11 cellular contexts compared by ENCODE assay signal in genomic region chr12:122096591-122097149, GRCh38. TPM values are rescaled to one million over a fixed set of nuclear protein-coding genes. Genes with fewer than 3 reads are reported as not detected.
A peak's percentile ranks its signal among the peaks of the same experiment; 100 is the strongest.
DNase-seq lines count a peak whose midpoint lies in the region; ATAC-seq and TF ChIP-seq lines count a peak whose summit lies in the region.
"Had no signal": no experiment of that assay in that cellular context is flagged by ENCODE, and none has a peak within 500 bp of the region (broad histone marks: within the 10 kb centered on the region; RNA-seq: fewer than 3 reads in every experiment).

No MANE protein-coding gene starts in this region.

- H3K27me3 ChIP-seq in lower lobe of right lung (ENCODE audit: low read depth) = no peaks in the 10 kb centered on the region

- no peaks in the 10 kb centered on the region for H3K36me3 ChIP-seq in lower lobe of right lung
- H3K36me3 ChIP-seq: thoracic aorta had no signal

- peak overlapping the region; percentile 79 for H3K27ac ChIP-seq in lower lobe of right lung
- peak overlapping the region; percentile 63 for H3K27ac ChIP-seq in temporal lobe (ENCODE audit: low read depth, low read length)

- ATAC-seq in lower lobe of right lung (no peak), GM18502 (IDR thresholded peaks at IDR 0.05; ENCODE audit: poor library complexity, unreplicated experiment) (no peak), GM21786 (IDR thresholded peaks at IDR 0.05; ENCODE audit: unreplicated experiment) (no peak)

- H3K4me3 ChIP-seq in cardiac fibroblast (replicated peaks in 1 of 2; ENCODE audit: low read depth in 2 of 2, low read length in 2 of 2) = no peak overlapping the region
- H3K4me3 ChIP-seq in lower lobe of right lung = no peak overlapping the region
- H3K4me3 ChIP-seq: thoracic aorta had no signal

- H3K4me1 ChIP-seq in lower lobe of right lung = peaks cover 68% of the 10 kb centered on the region

- no peaks in the 10 kb centered on the region for H3K9me3 ChIP-seq in lower lobe of right lung
- H3K9me3 ChIP-seq: thoracic aorta had no signal

- no peak for TF ChIP-seq CTCF in cardiac fibroblast (IDR thresholded peaks at IDR 0.05; ENCODE audit: low read depth, low read length)
- TF ChIP-seq CTCF in lower lobe of right lung (IDR thresholded peaks at IDR 0.05) = no peak

- intact Hi-C loops in lower lobe of right lung (cut with DNase I) = no loop called here

- DNase-seq in NCI-H526 (lab: John Stamatoyannopoulos, UW) (peak; percentile 32 to 61), NCI-H526 treated with DMSO at 0.1 percent for 48 hours (lab: John Stamatoyannopoulos, UW) (no peak), cardiac fibroblast (ENCODE audit: low read depth in 2 of 2) (peak; percentile 76 to 89), lower lobe of right lung (no peak), NCI-H226 (no peak)
- DNase-seq: effector CD8-positive, alpha-beta T cell; NCI-H1930 had no signal

RNA-seq across cellular contexts. Expression of gene MLXIP, which starts 18.1 kb away (rescaled TPM):
- total RNA-seq in lower lobe of right lung (55.9 TPM), temporal lobe (9.3 TPM)

Comparison
In these comparisons a context has a peak if more than half of its experiments do, and no peak if none do; other contexts are left out.
1. DNase-seq: peak in NCI-H526 (2 of 2) and cardiac fibroblast (2 of 2); none in NCI-H526 treated with DMSO at 0.1 percent for 48 hours (single experiment), lower lobe of right lung (single experiment) and NCI-H226 (single experiment).